5 cellular contexts compared by ENCODE assay signal in genomic region chr22:39355805-39356204, GRCh38. TPM values are rescaled to one million over a fixed set of nuclear protein-coding genes. Genes with fewer than 3 reads are reported as not detected.
A peak's percentile ranks its signal among the peaks of the same experiment; 100 is the strongest.
DNase-seq lines count a peak whose midpoint lies in the region; ATAC-seq, FAIRE-seq and TF ChIP-seq lines count a peak whose summit lies in the region.
"Not testable (repeated sequence)": the region's sequence is repeated elsewhere in the genome, so short reads cannot be mapped to it uniquely, and the experiment has no call there.

No MANE protein-coding gene starts in this region.

- in situ Hi-C loops in K562 (cut with MboI): not testable (repeated sequence)

- CTCF ChIA-PET in HEK293 (lab: Yijun Ruan, JAX): interaction anchor here (0.6 to 0.7 kb wide), 4 partner anchors 13 to 1619 kb away, joined by 3 to 6 read pairs (median 4); no protein-coding TSS in a partner anchor
- CTCF ChIA-PET in K562 (lab: Yijun Ruan, JAX; ENCODE audit: low intra/inter-chr PET ratio): not testable (repeated sequence)

- H4K20me1 ChIP-seq in BLaER1: peaks cover 86% of the 10 kb centered on the region
- not testable (repeated sequence) for H4K20me1 ChIP-seq in K562 (replicated peaks; ENCODE audit: control insufficient read depth, insufficient read depth, low read length)

- not testable (repeated sequence) for H2AFZ ChIP-seq in K562 (ENCODE audit: low read depth, low read length)

- peaks cover 48% of the 10 kb centered on the region for H3K36me3 ChIP-seq in BLaER1
- H3K36me3 ChIP-seq in HEK293 (ENCODE audit: control insufficient read depth in 2 of 2, insufficient read depth in 1 of 2, low read length in 2 of 2); K562 (ENCODE audit: control insufficient read depth, insufficient read depth, low read length); esophagus squamous epithelium; suprapubic skin: not testable (repeated sequence)

- TF ChIP-seq RAD21 in K562 (CRISPR knock-in tag; conservative IDR thresholded peaks at IDR 0.05 in 1 of 2, IDR thresholded peaks at IDR 0.05 in 1 of 2): not testable (repeated sequence)

- intact Hi-C loops in K562 (cut with micrococcal nuclease); esophagus squamous epithelium (cut with DNase I): not testable (repeated sequence)

- 83% methylated on average over 8 of the region's 14 CpGs for WGBS in K562 (ENCODE audit: insufficient coverage, low coverage, missing lambda C conversion rate)
- WGBS in esophagus squamous epithelium, 2 donors: 90 to 93% methylated on average over 13 to 14 of the region's 14 CpGs
- WGBS in suprapubic skin: 93% methylated on average over 14 of the region's 14 CpGs

- not testable (repeated sequence) for ATAC-seq in K562

- TF ChIP-seq POLR2A in K562 (conservative IDR thresholded peaks at IDR 0.05); esophagus squamous epithelium (IDR thresholded peaks at IDR 0.05); suprapubic skin (IDR thresholded peaks at IDR 0.05): not testable (repeated sequence)

- H3K9ac ChIP-seq in BLaER1; K562 (ENCODE audit: insufficient read depth in 1 of 2, low read depth in 2 of 2, low read length in 2 of 2): not testable (repeated sequence)

- not testable (repeated sequence) for H3K9me1 ChIP-seq in K562 (ENCODE audit: control insufficient read depth, insufficient read depth, low read length)

- not testable (repeated sequence) for TF ChIP-seq CTCF in HEK293 (tag by site-specific recombination; IDR thresholded peaks at IDR 0.05); K562 (IDR thresholded peaks at IDR 0.05 in 2 of 3, conservative IDR thresholded peaks at IDR 0.05 in 1 of 3; ENCODE audit: insufficient read depth in 2 of 3, low read depth in 1 of 3, low read length in 3 of 3); esophagus squamous epithelium (IDR thresholded peaks at IDR 0.05); suprapubic skin (IDR thresholded peaks at IDR 0.05)

- TF ChIP-seq EP300 in K562 (IDR thresholded peaks at IDR 0.05; ENCODE audit: low read length); suprapubic skin (IDR thresholded peaks at IDR 0.05): not testable (repeated sequence)

- H3K27ac ChIP-seq in BLaER1: peak overlapping the region; percentile 67
- not testable (repeated sequence) for H3K27ac ChIP-seq in HEK293 (ENCODE audit: extremely low read depth, low read depth, low read length); K562 (ENCODE audit: extremely low read depth, low read depth, low read length)
- peak overlapping the region in 3 of 4 donors; percentile 80 to 83 (median 80) for H3K27ac ChIP-seq in esophagus squamous epithelium
- H3K27ac ChIP-seq in suprapubic skin: peak overlapping the region; percentile 64

- H3K9me3 ChIP-seq in BLaER1; HEK293 (ENCODE audit: control insufficient read depth, insufficient read depth, low read depth, low read length); K562 (replicated peaks; ENCODE audit: control insufficient read depth, insufficient read depth, low read depth, low read length); esophagus squamous epithelium; suprapubic skin: not testable (repeated sequence)

- POLR2A ChIA-PET in HEK293 (lab: Yijun Ruan, JAX): interaction anchor here (0.6 kb wide), 1 partner anchor 24 kb away, joined by 3 read pairs; no protein-coding TSS in a partner anchor
- POLR2A ChIA-PET in K562 (lab: Yijun Ruan, JAX): interaction anchor here (2.9 kb wide), 1 partner anchor 39 kb away, joined by 10 read pairs; no protein-coding TSS in a partner anchor

- H3K27me3 ChIP-seq in BLaER1; K562 (ENCODE audit: control insufficient read depth in 2 of 2, insufficient read depth in 2 of 2, low read length in 2 of 2); esophagus squamous epithelium; suprapubic skin: not testable (repeated sequence)

- H3K4me3 ChIP-seq in BLaER1; HEK293 (ENCODE audit: low read depth, low read length); K562; esophagus squamous epithelium; suprapubic skin: not testable (repeated sequence)

- peaks cover 91% of the 10 kb centered on the region for H3K4me1 ChIP-seq in BLaER1
- peaks cover 12% of the 10 kb centered on the region for H3K4me1 ChIP-seq in HEK293 (ENCODE audit: control insufficient read depth, insufficient read depth, low read length)
- H3K4me1 ChIP-seq in K562 (replicated peaks in 1 of 2; ENCODE audit: control insufficient read depth in 2 of 2, insufficient read depth in 2 of 2, low read length in 2 of 2): peaks cover 3 to 26% of the 10 kb centered on the region in 2 experiments; a peak in 2 of 5 replicates
- peaks cover 25 to 94% (median 27%) of the 10 kb centered on the region in 3 donors for H3K4me1 ChIP-seq in esophagus squamous epithelium
- H3K4me1 ChIP-seq in suprapubic skin: peaks cover 74% of the 10 kb centered on the region

- not testable (repeated sequence) for DNase-seq in K562 (ENCODE audit: extremely low read depth in 1 of 4, low spot score in 3 of 4); esophagus squamous epithelium (lab: John Stamatoyannopoulos, UW); suprapubic skin (ENCODE audit: low spot score in 2 of 2)

- H3K79me2 ChIP-seq in K562 (ENCODE audit: control insufficient read depth, insufficient read depth, low read length): not testable (repeated sequence)

- FAIRE-seq in K562 (lab: Jason Lieb, UNC): not testable (repeated sequence)

- H3K4me2 ChIP-seq in BLaER1: peak overlapping the region; percentile 53
- not testable (repeated sequence) for H3K4me2 ChIP-seq in K562 (ENCODE audit: insufficient read depth, low read length)

- BruUV-seq in K562 (replicated peaks; lab: Mats Ljungman, UMichigan): not testable (repeated sequence)

RNA-seq across cellular contexts. Expression of gene SYNGR1, which starts 6.0 kb away (rescaled TPM):
- 9.8 and 30.7 TPM in 2 replicates for total RNA-seq in K562 (2011; cell fraction: chromatin; rRNA removed; ENCODE audit: low replicate concordance)
- total RNA-seq in K562 (2011; cell fraction: nucleolus; rRNA removed): 20.4 and 25.8 TPM in 2 replicates
- 17.7 and 21.5 TPM in 2 replicates for total RNA-seq in K562 (2011; cell fraction: nucleoplasm; rRNA removed)
- total RNA-seq in K562 (2014; rRNA removed): 3.6 and 6.9 TPM in 2 replicates
- total RNA-seq in K562 (2014; rRNA removed; fragmentation: Illumina TruSeq; extraction: Trizol): 1.4 and 2.1 TPM in 2 replicates
- total RNA-seq in K562 (2015; rRNA removed; fragmentation: Illumina TruSeq; extraction: Trizol): 3.2 and 3.3 TPM in 2 replicates
- total RNA-seq in K562 (2021): 12.5 and 13.6 TPM in 2 replicates
- polyA plus RNA-seq in K562 (2011; rRNA removed): 10.6 and 16.2 TPM in 2 replicates
- polyA plus RNA-seq in K562 (2011; cell fraction: cytosol; rRNA removed): 20.6 and 62.9 TPM in 2 replicates
- 38.1 and 50.4 TPM in 2 replicates for polyA plus RNA-seq in K562 (2011; cell fraction: nucleus; rRNA removed)
- 11.2 and 11.6 TPM in 2 replicates for polyA plus RNA-seq in K562 (2012)
- 5.5 and 10.0 TPM in 2 replicates for polyA plus RNA-seq in K562 (2014; fragmentation: Illumina TruSeq; extraction: Trizol)
- 1 to 10 TPM; 1.8 to 2.3 TPM for polyA plus RNA-seq in K562 (2014; fragmentation: Nextera tagmentation; extraction: Ambion mirVana)
- 13.7 and 15.9 TPM in 2 replicates for polyA plus RNA-seq in K562 (2014; rRNA removed)
- polyA minus RNA-seq in K562 (2011; rRNA and poly(A)+ RNA removed): 3.3 and 3.6 TPM in 2 replicates
- 10.2 and 12.4 TPM in 2 replicates for polyA minus RNA-seq in K562 (2011; cell fraction: cytosol; rRNA and poly(A)+ RNA removed)
- 10.4 and 13.6 TPM in 2 replicates for polyA minus RNA-seq in K562 (2011; cell fraction: nucleus; rRNA and poly(A)+ RNA removed)
- 10 to 100 TPM; 13.3 to 35.5 (median 21.5) TPM for total RNA-seq in esophagus squamous epithelium
- 10 to 100 TPM; 34.6 to 52.5 (median 44.3) TPM for total RNA-seq in suprapubic skin

RNA-seq across cellular contexts. Expression of gene RPL3, which starts 36.4 kb away (rescaled TPM):
- total RNA-seq in K562 (2011; cell fraction: chromatin; rRNA removed; ENCODE audit: low replicate concordance): 772 and 1,506 TPM in 2 replicates
- total RNA-seq in K562 (2011; cell fraction: nucleolus; rRNA removed): 1,570 and 1,591 TPM in 2 replicates
- 1,390 and 1,690 TPM in 2 replicates for total RNA-seq in K562 (2011; cell fraction: nucleoplasm; rRNA removed)
- total RNA-seq in K562 (2014; rRNA removed): 2,245 and 2,417 TPM in 2 replicates
- 1,384 and 1,624 TPM in 2 replicates for total RNA-seq in K562 (2014; rRNA removed; fragmentation: Illumina TruSeq; extraction: Trizol)
- 1,989 and 2,037 TPM in 2 replicates for total RNA-seq in K562 (2015; rRNA removed; fragmentation: Illumina TruSeq; extraction: Trizol)
- total RNA-seq in K562 (2021): 1,960 and 1,995 TPM in 2 replicates
- 3,220 and 3,989 TPM in 2 replicates for polyA plus RNA-seq in K562 (2011; rRNA removed)
- 4,199 and 5,450 TPM in 2 replicates for polyA plus RNA-seq in K562 (2011; cell fraction: cytosol; rRNA removed)
- 2,091 and 2,598 TPM in 2 replicates for polyA plus RNA-seq in K562 (2011; cell fraction: nucleus; rRNA removed)
- polyA plus RNA-seq in K562 (2012): 3,035 and 4,256 TPM in 2 replicates
- polyA plus RNA-seq in K562 (2014; fragmentation: Illumina TruSeq; extraction: Trizol): 2,565 and 2,747 TPM in 2 replicates
- 1,000 to 10,000 TPM; 3,338 to 4,066 TPM for polyA plus RNA-seq in K562 (2014; fragmentation: Nextera tagmentation; extraction: Ambion mirVana)
- polyA plus RNA-seq in K562 (2014; rRNA removed): 2,749 and 3,057 TPM in 2 replicates
- polyA minus RNA-seq in K562 (2011; rRNA and poly(A)+ RNA removed): 1,664 and 1,688 TPM in 2 replicates
- polyA minus RNA-seq in K562 (2011; cell fraction: cytosol; rRNA and poly(A)+ RNA removed): 1,079 and 1,282 TPM in 2 replicates
- 554 and 1,072 TPM in 2 replicates for polyA minus RNA-seq in K562 (2011; cell fraction: nucleus; rRNA and poly(A)+ RNA removed)
- 1,000 to 10,000 TPM; 1,469 to 2,891 (median 2,008) TPM for total RNA-seq in esophagus squamous epithelium
- 1,000 to 10,000 TPM; 2,537 to 3,396 (median 3,080) TPM for total RNA-seq in suprapubic skin

RNA-seq across cellular contexts. Expression of gene TAB1, which starts 43.8 kb away (rescaled TPM):
- total RNA-seq in K562 (2011; cell fraction: chromatin; rRNA removed; ENCODE audit: low replicate concordance): 16.6 and 38.2 TPM in 2 replicates
- total RNA-seq in K562 (2011; cell fraction: nucleolus; rRNA removed): 29.9 and 30.0 TPM in 2 replicates
- total RNA-seq in K562 (2011; cell fraction: nucleoplasm; rRNA removed): 13.2 and 22.5 TPM in 2 replicates
- total RNA-seq in K562 (2014; rRNA removed) (9.5 and 14.7 TPM in 2 replicates), K562 (2014; rRNA removed; fragmentation: Illumina TruSeq; extraction: Trizol) (4.1 and 4.9 TPM in 2 replicates), K562 (2015; rRNA removed; fragmentation: Illumina TruSeq; extraction: Trizol) (10.3 and 10.4 TPM in 2 replicates), K562 (2021) (20.1 and 20.9 TPM in 2 replicates), esophagus squamous epithelium (10 to 100 TPM in 3 of 4 donors, 1 to 10 TPM in 1; 7.8 to 15.3 (median 14.5) TPM), suprapubic skin (10 to 100 TPM; 16.9 to 35.4 (median 23.3) TPM)
- polyA plus RNA-seq in K562 (2011; rRNA removed) (12.3 and 19.2 TPM in 2 replicates), K562 (2014; fragmentation: Illumina TruSeq; extraction: Trizol) (11.5 and 15.2 TPM in 2 replicates), K562 (2014; fragmentation: Nextera tagmentation; extraction: Ambion mirVana) (1 to 10 TPM in 1 of 2 experiments, under 1 TPM in 1; 0.36 to 1.1 TPM), K562 (2014; rRNA removed) (15.7 and 17.0 TPM in 2 replicates)
- 15.0 and 31.8 TPM in 2 replicates for polyA plus RNA-seq in K562 (2011; cell fraction: cytosol; rRNA removed)
- 20.2 and 31.0 TPM in 2 replicates for polyA plus RNA-seq in K562 (2011; cell fraction: nucleus; rRNA removed)
- polyA plus RNA-seq in K562 (2012): 15.4 and 16.4 TPM in 2 replicates
- 13.1 and 18.2 TPM in 2 replicates for polyA minus RNA-seq in K562 (2011; rRNA and poly(A)+ RNA removed)
- 12.9 and 17.9 TPM in 2 replicates for polyA minus RNA-seq in K562 (2011; cell fraction: cytosol; rRNA and poly(A)+ RNA removed)
- polyA minus RNA-seq in K562 (2011; cell fraction: nucleus; rRNA and poly(A)+ RNA removed): 11.8 and 18.1 TPM in 2 replicates
